23 cellular contexts compared by ENCODE assay signal in the genomic region with DNA sequence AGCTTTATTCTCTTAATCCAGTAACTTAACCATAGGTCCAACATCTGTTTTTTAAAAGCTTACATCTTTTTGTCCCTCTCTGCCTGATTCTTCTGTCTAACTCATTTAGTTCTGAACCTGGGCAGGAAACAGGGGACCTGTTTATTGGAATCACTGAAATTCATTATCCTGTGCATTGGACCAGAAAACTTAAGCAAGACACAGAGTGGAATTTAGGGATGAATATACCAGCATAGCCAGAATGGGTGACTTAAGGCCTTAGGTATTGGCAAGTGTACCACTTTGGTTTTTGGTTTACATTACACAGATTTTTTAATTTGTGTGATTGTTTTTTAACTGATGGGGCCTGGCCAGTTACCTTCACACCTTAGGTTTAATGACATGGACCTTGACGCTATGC.
"Had no signal": no experiment of that assay in that cellular context is flagged by ENCODE, and none has a peak within 500 bp of the region (broad histone marks: within the 10 kb centered on the region; RNA-seq: fewer than 3 reads in every experiment).

No MANE protein-coding gene starts in this region.

- DNase-seq: cortex of kidney; foreskin fibroblast; gastrocnemius medialis; heart left ventricle; kidney; left colon; left ventricle myocardium superior; lower lobe of right lung; natural killer cell; pancreas; sigmoid colon; stimulated activated CD4-positive, alpha-beta T cell treated with anti-CD3 and anti-CD28 coated beads, Interleukin-2, amount 100 ng/mL, for 24 hours; stimulated activated CD4-positive, alpha-beta T cell treated with anti-CD3 and anti-CD28 coated beads, Interleukin-4, amount 100 ng/mL, for 4 hours; stimulated activated naive CD8-positive, alpha-beta T cell treated with anti-CD3 and anti-CD28 coated beads, Interleukin-15, Interleukin-2, amounts not matched to agents 100 U/mL and 50 U/mL, for 24 hours; substantia nigra; testis; tibial artery; upper lobe of left lung had no signal

- H3K36me3 ChIP-seq: gastrocnemius medialis, heart left ventricle, lower lobe of right lung, neutrophil, pancreas, right atrium auricular region, sigmoid colon, tibial artery, upper lobe of left lung had no signal

- H3K4me3 ChIP-seq: gastrocnemius medialis, heart left ventricle, hepatocyte, lower lobe of right lung, pancreas, right atrium auricular region, sigmoid colon, testis, tibial artery, upper lobe of left lung had no signal

- H3K36me3 Mint-ChIP-seq: natural killer cell; stimulated activated memory B cell treated with anti-CD40 and anti-IgM and Interleukin-4, amounts not matched to agents 10 μg/mL and 1 μg/mL and 100 μg/mL, for 72 hours had no signal

- H3K9me3 Mint-ChIP-seq: stimulated activated memory B cell treated with anti-CD40 and anti-IgM and Interleukin-4, amounts not matched to agents 10 μg/mL and 1 μg/mL and 100 μg/mL, for 72 hours had no signal

- H3K4me1 Mint-ChIP-seq: natural killer cell; stimulated activated memory B cell treated with anti-CD40 and anti-IgM and Interleukin-4, amounts not matched to agents 10 μg/mL and 1 μg/mL and 100 μg/mL, for 72 hours had no signal

- H3K9me3 ChIP-seq: gastrocnemius medialis, lower lobe of right lung, neutrophil, pancreas, right atrium auricular region, sigmoid colon, testis, tibial artery, upper lobe of left lung had no signal

- H3K79me2 ChIP-seq: hepatocyte had no signal

- H3K27ac Mint-ChIP-seq: natural killer cell; progenitor cell of endocrine pancreas; stimulated activated memory B cell treated with anti-CD40 and anti-IgM and Interleukin-4, amounts not matched to agents 10 μg/mL and 1 μg/mL and 100 μg/mL, for 72 hours had no signal

- H3K4me3 Mint-ChIP-seq: natural killer cell; stimulated activated memory B cell treated with anti-CD40 and anti-IgM and Interleukin-4, amounts not matched to agents 10 μg/mL and 1 μg/mL and 100 μg/mL, for 72 hours had no signal

- H3K4me1 ChIP-seq: gastrocnemius medialis, heart left ventricle, lower lobe of right lung, pancreas, right atrium auricular region, sigmoid colon, testis, tibial artery, upper lobe of left lung had no signal

- H3K27ac ChIP-seq: gastrocnemius medialis, heart left ventricle, hepatocyte, lower lobe of right lung, neutrophil, pancreas, right atrium auricular region, sigmoid colon, testis, tibial artery, upper lobe of left lung had no signal

- H3K27me3 ChIP-seq: gastrocnemius medialis, heart left ventricle, hepatocyte, neutrophil, pancreas, right atrium auricular region, sigmoid colon, testis, tibial artery, upper lobe of left lung had no signal

- H3K27me3 Mint-ChIP-seq: progenitor cell of endocrine pancreas; stimulated activated memory B cell treated with anti-CD40 and anti-IgM and Interleukin-4, amounts not matched to agents 10 μg/mL and 1 μg/mL and 100 μg/mL, for 72 hours had no signal

- H2AFZ ChIP-seq: hepatocyte had no signal

- H3K4me2 ChIP-seq: hepatocyte had no signal
